Comparison of ENCODE assay signal across 22 cellular contexts in the genomic region with DNA sequence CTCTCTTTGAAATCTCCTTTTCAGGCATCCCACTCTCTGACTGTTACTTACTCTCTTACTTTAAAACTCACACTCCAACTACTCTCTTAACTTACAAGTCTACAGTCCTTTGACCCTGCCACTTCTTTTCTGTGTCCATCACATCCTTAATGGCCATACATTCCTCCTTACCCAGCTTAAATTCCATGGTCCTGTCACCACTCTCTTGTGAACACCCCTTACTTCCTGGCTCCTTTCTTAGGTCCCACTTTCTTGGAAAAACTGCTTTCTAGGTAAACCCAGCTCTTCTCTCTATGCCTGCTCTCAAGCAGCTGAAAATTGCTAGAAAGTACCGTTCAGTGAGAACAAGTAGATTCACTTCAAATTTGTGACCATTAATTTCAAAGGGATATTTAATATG.
A peak's percentile ranks its signal among the peaks of the same experiment; 100 is the strongest.
DNase-seq lines count a peak whose midpoint lies in the region; ATAC-seq and TF ChIP-seq lines count a peak whose summit lies in the region.
"Had no signal": no experiment of that assay in that cellular context is flagged by ENCODE, and none has a peak within 500 bp of the region (broad histone marks: within the 10 kb centered on the region; RNA-seq: fewer than 3 reads in every experiment).

No MANE protein-coding gene starts in this region.

- peak; percentile 56 for DNase-seq in EH (ENCODE audit: low read depth)
- DNase-seq in RWPE2 (ENCODE audit: low spot score) = no peak
- DNase-seq in mesenchymal stem cell = no peak
- DNase-seq in Peyer's patch = no peak
- DNase-seq in activated CD4-positive, alpha-beta memory T cell treated with anti-CD3 and anti-CD28 coated beads, Interleukin-2, amount 10 ng/mL, durations not matched to agents 7 days and 5 days = no peak
- DNase-seq: ACHN; CD4-positive, alpha-beta T cell; COR-L47; DMS79; H9; KBM-7; NCI-H1092; NCI-H1436; NCI-H187 treated with DMSO at 0.1 percent for 48 hours; NCI-H2107; NCI-H748 treated with DMSO at 0.1 percent for 48 hours; OCI-M1; SHP77; SK-N-SH had no signal

- H3K9me3 ChIP-seq in RWPE2 (ENCODE audit: severe bottlenecking) = no peaks in the 10 kb centered on the region
- H3K9me3 ChIP-seq in mesenchymal stem cell (ENCODE audit: control insufficient read depth, low read length) = no peaks in the 10 kb centered on the region
- H3K9me3 ChIP-seq in Peyer's patch = no peaks in the 10 kb centered on the region
- H3K9me3 ChIP-seq: BLaER1, SK-N-SH had no signal

- H3K18ac ChIP-seq in mesenchymal stem cell (ENCODE audit: low read depth in 1 of 2, low read length in 2 of 2) = no peak overlapping the region

- H3K4me3 Mint-ChIP-seq in activated CD4-positive, alpha-beta memory T cell treated with anti-CD3 and anti-CD28 coated beads, Interleukin-2, amount 10 ng/mL, durations not matched to agents 7 days and 5 days = no peak overlapping the region
- H3K4me3 Mint-ChIP-seq: CD4-positive, alpha-beta T cell; H9 had no signal

- no peaks in the 10 kb centered on the region for H3K27me3 Mint-ChIP-seq in activated CD4-positive, alpha-beta memory T cell treated with anti-CD3 and anti-CD28 coated beads, Interleukin-2, amount 10 ng/mL, durations not matched to agents 7 days and 5 days
- H3K27me3 Mint-ChIP-seq: CD4-positive, alpha-beta T cell had no signal

- H3K9me3 Mint-ChIP-seq in activated CD4-positive, alpha-beta memory T cell treated with anti-CD3 and anti-CD28 coated beads, Interleukin-2, amount 10 ng/mL, durations not matched to agents 7 days and 5 days = no peaks in the 10 kb centered on the region
- H3K9me3 Mint-ChIP-seq: CD4-positive, alpha-beta T cell; H9 had no signal

- H4K8ac ChIP-seq in mesenchymal stem cell (ENCODE audit: low read length) = no peak overlapping the region

- no peak overlapping the region for H2AFZ ChIP-seq in mesenchymal stem cell (ENCODE audit: low read depth, low read length)

- no peak overlapping the region for H3K4ac ChIP-seq in mesenchymal stem cell (ENCODE audit: low read depth in 1 of 2, low read length in 2 of 2)

- TF ChIP-seq POLR2A in Peyer's patch (IDR thresholded peaks at IDR 0.05) = no peak

- H3K36me3 Mint-ChIP-seq in activated CD4-positive, alpha-beta memory T cell treated with anti-CD3 and anti-CD28 coated beads, Interleukin-2, amount 10 ng/mL, durations not matched to agents 7 days and 5 days (ENCODE audit: low read depth) = peaks cover 10% of the 10 kb centered on the region

- peaks cover 12% of the 10 kb centered on the region for H3K4me1 Mint-ChIP-seq in activated CD4-positive, alpha-beta memory T cell treated with anti-CD3 and anti-CD28 coated beads, Interleukin-2, amount 10 ng/mL, durations not matched to agents 7 days and 5 days

- H3K27me3 ChIP-seq in RWPE2 (ENCODE audit: insufficient read depth, poor library complexity, severe bottlenecking) = no peaks in the 10 kb centered on the region
- H3K27me3 ChIP-seq in mesenchymal stem cell (ENCODE audit: control insufficient read depth in 1 of 2, insufficient read depth in 1 of 2, low read length in 2 of 2) = no peaks in the 10 kb centered on the region
- H3K27me3 ChIP-seq in Peyer's patch = no peaks in the 10 kb centered on the region
- H3K27me3 ChIP-seq: BLaER1 had no signal

- H3K14ac ChIP-seq in mesenchymal stem cell (ENCODE audit: low read length in 2 of 2) = no peak overlapping the region

- ATAC-seq in GM19035 (IDR thresholded peaks at IDR 0.05; ENCODE audit: unreplicated experiment) (peak; percentile 5), RWPE2 (ENCODE audit: low read depth) (no peak), HG02678 (IDR thresholded peaks at IDR 0.05; ENCODE audit: unreplicated experiment) (no peak)

- peaks cover 13% of the 10 kb centered on the region for H3K4me1 ChIP-seq in RWPE2 (ENCODE audit: insufficient read depth, poor library complexity, severe bottlenecking)
- H3K4me1 ChIP-seq in mesenchymal stem cell (ENCODE audit: control insufficient read depth, insufficient read depth, low read depth, low read length) = peaks cover 3% of the 10 kb centered on the region
- H3K4me1 ChIP-seq in Peyer's patch = no peaks in the 10 kb centered on the region

- H2BK15ac ChIP-seq in mesenchymal stem cell (ENCODE audit: low read depth, poor library complexity, severe bottlenecking) = no peak overlapping the region

- H2BK120ac ChIP-seq in mesenchymal stem cell (ENCODE audit: low read depth, low read length) = no peak overlapping the region

- POLR2A ChIA-PET in activated CD4-positive, alpha-beta memory T cell treated with anti-CD3 and anti-CD28 coated beads, Interleukin-2, amount 10 ng/mL, durations not matched to agents 7 days and 5 days (lab: Charles Lee) = interaction anchor here (0.9 to 1.4 kb wide), 2 partner anchors 19 to 148 kb away, joined by 3 to 4 read pairs; no protein-coding TSS in a partner anchor

- H4K91ac ChIP-seq in mesenchymal stem cell (ENCODE audit: low read length) = no peak overlapping the region

- H3K79me1 ChIP-seq in mesenchymal stem cell (replicated peaks; ENCODE audit: low read length, poor library complexity, severe bottlenecking) = peaks cover 3% of the 10 kb centered on the region

- H3K36me3 ChIP-seq in RWPE2 (ENCODE audit: low read depth) (peaks cover 7% of the 10 kb centered on the region), mesenchymal stem cell (ENCODE audit: control insufficient read depth in 1 of 2, insufficient read depth in 2 of 2, low read depth in 1 of 2, low read length in 2 of 2) (peaks cover 0 to 17% of the 10 kb centered on the region in 2 experiments), Peyer's patch (peaks cover 0 to 27% (median 0%) of the 10 kb centered on the region in 3 donors)

- H3K27ac ChIP-seq in RWPE2 (ENCODE audit: poor library complexity, severe bottlenecking) = peak overlapping the region; percentile 38
- peak overlapping the region; percentile 76 for H3K27ac ChIP-seq in mesenchymal stem cell (ENCODE audit: low read length, poor library complexity, severe bottlenecking)
- H3K27ac ChIP-seq in Peyer's patch = no peak overlapping the region
- H3K27ac ChIP-seq: BLaER1 had no signal

- no peak overlapping the region for H3K9ac ChIP-seq in mesenchymal stem cell (ENCODE audit: low read length)
- H3K9ac ChIP-seq: BLaER1, SK-N-SH had no signal

- H2BK5ac ChIP-seq in mesenchymal stem cell (ENCODE audit: low read depth, low read length, poor library complexity, severe bottlenecking) = peak overlapping the region; percentile 66

- H3K27ac Mint-ChIP-seq in activated CD4-positive, alpha-beta memory T cell treated with anti-CD3 and anti-CD28 coated beads, Interleukin-2, amount 10 ng/mL, durations not matched to agents 7 days and 5 days = no peak overlapping the region
- H3K27ac Mint-ChIP-seq: CD4-positive, alpha-beta T cell; H9 had no signal

- WGBS in mesenchymal stem cell = 89% methylated on average over 1 of the region's 1 CpG

- H3K4me2 ChIP-seq in mesenchymal stem cell (ENCODE audit: low read length, poor library complexity, severe bottlenecking) = no peak overlapping the region
- H3K4me2 ChIP-seq: BLaER1, SK-N-SH had no signal

- no peak overlapping the region for H2BK12ac ChIP-seq in mesenchymal stem cell (ENCODE audit: low read length in 2 of 2)

- H2AK5ac ChIP-seq in mesenchymal stem cell (ENCODE audit: low read length, severe bottlenecking) = peak overlapping the region; percentile 93

- H3K23ac ChIP-seq in mesenchymal stem cell (ENCODE audit: low read length in 2 of 2) = no peak overlapping the region

- TF ChIP-seq CTCF in RWPE2 (IDR thresholded peaks at IDR 0.05; ENCODE audit: poor library complexity, severe bottlenecking) (no peak), Peyer's patch (IDR thresholded peaks at IDR 0.05) (no peak)

- H3K4me3 ChIP-seq in RWPE2 (ENCODE audit: severe bottlenecking) (no peak overlapping the region), mesenchymal stem cell (ENCODE audit: insufficient read depth in 1 of 2, low read depth in 1 of 2, low read length in 2 of 2) (no peak overlapping the region), Peyer's patch (no peak overlapping the region)
- H3K4me3 ChIP-seq: BLaER1 had no signal

- CTCF ChIA-PET in activated CD4-positive, alpha-beta memory T cell treated with anti-CD3 and anti-CD28 coated beads, Interleukin-2, amount 10 ng/mL, durations not matched to agents 7 days and 5 days (lab: Charles Lee) = interaction anchor here (1.2 to 2.3 kb wide), 3 partner anchors 9 to 122 kb away, joined by 4 to 9 read pairs (median 4); no protein-coding TSS in a partner anchor

Comparison
In these comparisons a context has a peak if more than half of its experiments do, and no peak if none do; other contexts are left out.
1. H3K27ac ChIP-seq: peak in RWPE2 (single experiment) and mesenchymal stem cell (single experiment); none in Peyer's patch (0 of 4).